7 cellular contexts compared by ENCODE assay signal in genomic region chr17:37028040-37028439, GRCh38.
"Had no signal": no experiment of that assay in that cellular context is flagged by ENCODE, and none has a peak within 500 bp of the region (broad histone marks: within the 10 kb centered on the region; RNA-seq: fewer than 3 reads in every experiment).

No MANE protein-coding gene starts in this region.

- FAIRE-seq: HTR-8/SVneo had no signal

- ATAC-seq: HCT116 had no signal

- H3K9me3 ChIP-seq: HAP-1 had no signal

- H3K27ac ChIP-seq: GM23248 had no signal

- H3K4me1 ChIP-seq: HAP-1 had no signal

- DNase-seq: GM23248, GOT3, H7, KBM-7 had no signal

- H3K9ac ChIP-seq: GM23248 had no signal

- H3K4me3 ChIP-seq: GM23248, HAP-1 had no signal

- H2AFZ ChIP-seq: GM23248 had no signal
